In genomic region chr1:20731057-20731991, GRCh38 we compare ENCODE assay signal across 7 cellular contexts. TPM values are rescaled to one million over a fixed set of nuclear protein-coding genes. Genes with fewer than 3 reads are reported as not detected.
A peak's percentile ranks its signal among the peaks of the same experiment; 100 is the strongest.
DNase-seq lines count a peak whose midpoint lies in the region; ATAC-seq, FAIRE-seq and TF ChIP-seq lines count a peak whose summit lies in the region.

No MANE protein-coding gene starts in this region.

- H3K4me3 Mint-ChIP-seq in natural killer cell treated with Interleukin-12 subunit alpha and Interleukin-12 subunit beta and Interleukin-15 and Interleukin-18, amount 100 ng/mL, for 72 hours: peak overlapping the region; percentile 73

- peak; percentile 13 for FAIRE-seq in HTR-8/SVneo (lab: Jason Lieb, UNC)

- peaks cover 16 to 22% of the 10 kb centered on the region in 2 donors for H3K4me1 Mint-ChIP-seq in natural killer cell treated with Interleukin-12 subunit alpha and Interleukin-12 subunit beta and Interleukin-15 and Interleukin-18, amount 100 ng/mL, for 72 hours (ENCODE audit: low read depth in 2 of 2)

- peak; percentile 21 to 25 for ATAC-seq in natural killer cell treated with Interleukin-12 subunit alpha and Interleukin-12 subunit beta and Interleukin-15 and Interleukin-18, amount 100 ng/mL, for 72 hours
- ATAC-seq in HG02970 (IDR thresholded peaks at IDR 0.05; ENCODE audit: low FRiP score, unreplicated experiment): no peak

- H3K4me3 ChIP-seq in choroid plexus epithelial cell (ENCODE audit: low read depth, low read length): peak overlapping the region; percentile 64

- H3K27ac Mint-ChIP-seq in natural killer cell treated with Interleukin-12 subunit alpha and Interleukin-12 subunit beta and Interleukin-15 and Interleukin-18, amount 100 ng/mL, for 72 hours: no peak overlapping the region

- H3K9me3 Mint-ChIP-seq in natural killer cell treated with Interleukin-12 subunit alpha and Interleukin-12 subunit beta and Interleukin-15 and Interleukin-18, amount 100 ng/mL, for 72 hours: no peaks in the 10 kb centered on the region

- H3K36me3 Mint-ChIP-seq in natural killer cell treated with Interleukin-12 subunit alpha and Interleukin-12 subunit beta and Interleukin-15 and Interleukin-18, amount 100 ng/mL, for 72 hours: no peaks in the 10 kb centered on the region

- TF ChIP-seq CTCF in GM13977 (IDR thresholded peaks at IDR 0.05; ENCODE audit: extremely low read depth, insufficient read depth, missing control alignments) (no peak), choroid plexus epithelial cell (conservative IDR thresholded peaks at IDR 0.05; ENCODE audit: low read depth, low read length) (no peak)

- in situ Hi-C loops in GM13977 (cut with MboI; ENCODE audit: low pct_unique_long_range_greater_than_20kb, low sequenced_read_pairs, unreplicated experiment): no loop called here

- DNase-seq in GM13977 (ENCODE audit: low spot score) (peak; percentile 65), HTR-8/SVneo (ENCODE audit: insufficient read length, low spot score) (no peak), choroid plexus epithelial cell (ENCODE audit: low read depth) (no peak), SKM-1 treated with dmso at 0.1 percent for 144 hours (lab: John Stamatoyannopoulos, UW; ENCODE audit: unreplicated experiment) (no peak), NCI-H2107 treated with DMSO at 0.1 percent for 48 hours (lab: John Stamatoyannopoulos, UW; ENCODE audit: unreplicated experiment) (no peak)
- DNase-seq in natural killer cell treated with Interleukin-12 subunit alpha and Interleukin-12 subunit beta and Interleukin-15 and Interleukin-18, amount 100 ng/mL, for 72 hours (ENCODE audit: low spot score): no peak

- peaks cover 16% of the 10 kb centered on the region in 2 donors for H3K27me3 Mint-ChIP-seq in natural killer cell treated with Interleukin-12 subunit alpha and Interleukin-12 subunit beta and Interleukin-15 and Interleukin-18, amount 100 ng/mL, for 72 hours

RNA-seq across cellular contexts. Expression of gene SH2D5, which starts 1.2 kb away (rescaled TPM):
- total RNA-seq in natural killer cell treated with Interleukin-12 subunit alpha and Interleukin-12 subunit beta and Interleukin-15 and Interleukin-18, amount 100 ng/mL, for 72 hours: under 1 TPM; 0.14 to 0.19 TPM

RNA-seq across cellular contexts. Expression of gene KIF17, which starts 13.5 kb away (rescaled TPM):
- total RNA-seq in natural killer cell treated with Interleukin-12 subunit alpha and Interleukin-12 subunit beta and Interleukin-15 and Interleukin-18, amount 100 ng/mL, for 72 hours: not detected

RNA-seq across cellular contexts. Expression of gene HP1BP3, which starts 55.8 kb away (rescaled TPM):
- total RNA-seq in natural killer cell treated with Interleukin-12 subunit alpha and Interleukin-12 subunit beta and Interleukin-15 and Interleukin-18, amount 100 ng/mL, for 72 hours: 100 to 1,000 TPM; 182 to 347 TPM
